8 cellular contexts compared by ENCODE assay signal in genomic region chr9:130579738-130580463, GRCh38. TPM values are rescaled to one million over a fixed set of nuclear protein-coding genes. Genes with fewer than 3 reads are reported as not detected.
DNase-seq lines count a peak whose midpoint lies in the region; ATAC-seq and TF ChIP-seq lines count a peak whose summit lies in the region.

No MANE protein-coding gene starts in this region.

- no peaks in the 10 kb centered on the region for H3K9me3 Mint-ChIP-seq in stimulated activated naive CD8-positive, alpha-beta T cell treated with anti-CD3 and anti-CD28 coated beads, Interleukin-15, Interleukin-2, amounts not matched to agents 100 ng/mL and 50 ng/mL, for 24 hours

- in situ Hi-C loops in astrocyte of the cerebellum (cut with HindIII; ENCODE audit: low sequenced_read_pairs): loop anchor here (5.0 kb wide), 1 partner anchor 38 kb away; no protein-coding TSS in a partner anchor

- peak; percentile 17 for ATAC-seq in HG03520 (IDR thresholded peaks at IDR 0.05; ENCODE audit: unreplicated experiment)

- H3K4me3 ChIP-seq in astrocyte of the cerebellum (ENCODE audit: low read depth, low read length) (peak overlapping the region; percentile 76), kidney epithelial cell (ENCODE audit: low read depth, low read length) (peak overlapping the region; percentile 94)

- peaks cover 35% of the 10 kb centered on the region for H3K4me1 Mint-ChIP-seq in stimulated activated naive CD8-positive, alpha-beta T cell treated with anti-CD3 and anti-CD28 coated beads, Interleukin-15, Interleukin-2, amounts not matched to agents 100 ng/mL and 50 ng/mL, for 24 hours (ENCODE audit: low read depth)

- H3K27me3 ChIP-seq in kidney epithelial cell (ENCODE audit: control insufficient read depth, insufficient read depth, low read length): no peaks in the 10 kb centered on the region

- peak; percentile 0 for DNase-seq in stimulated activated CD8-positive, alpha-beta memory T cell treated with anti-CD3 and anti-CD28 coated beads, Interleukin-12 subunit alpha, Interleukin-12 subunit beta, amount 100 ng/mL, for 1 hour (ENCODE audit: low read depth)
- no peak for DNase-seq in stimulated activated CD8-positive, alpha-beta memory T cell treated with anti-CD3 and anti-CD28 coated beads, Interleukin-4, amount 100 ng/mL, for 48 hours
- DNase-seq in astrocyte of the cerebellum (ENCODE audit: low read depth) (no peak), kidney epithelial cell (ENCODE audit: low read depth) (no peak), NCI-H2171 treated with DMSO at 0.1 percent for 48 hours (lab: John Stamatoyannopoulos, UW) (no peak), occipital lobe (lab: John Stamatoyannopoulos, UW) (no peak)

- H3K27ac Mint-ChIP-seq in stimulated activated naive CD8-positive, alpha-beta T cell treated with anti-CD3 and anti-CD28 coated beads, Interleukin-15, Interleukin-2, amounts not matched to agents 100 ng/mL and 50 ng/mL, for 24 hours: peak overlapping the region; percentile 89

- no peaks in the 10 kb centered on the region for H3K27me3 Mint-ChIP-seq in stimulated activated naive CD8-positive, alpha-beta T cell treated with anti-CD3 and anti-CD28 coated beads, Interleukin-15, Interleukin-2, amounts not matched to agents 100 ng/mL and 50 ng/mL, for 24 hours

- H3K36me3 ChIP-seq in kidney epithelial cell (ENCODE audit: control insufficient read depth, insufficient read depth, low read length): no peaks in the 10 kb centered on the region

- peaks cover 24% of the 10 kb centered on the region for H3K36me3 Mint-ChIP-seq in stimulated activated naive CD8-positive, alpha-beta T cell treated with anti-CD3 and anti-CD28 coated beads, Interleukin-15, Interleukin-2, amounts not matched to agents 100 ng/mL and 50 ng/mL, for 24 hours (ENCODE audit: low read depth)

- no peak for TF ChIP-seq CTCF in astrocyte of the cerebellum (IDR thresholded peaks at IDR 0.05; ENCODE audit: low read depth, low read length, missing control alignments)
- no peak for TF ChIP-seq CTCF in kidney epithelial cell (IDR thresholded peaks at IDR 0.05; ENCODE audit: insufficient read depth, low read length, poor library complexity, severe bottlenecking)

- peak overlapping the region; percentile 92 for H3K4me3 Mint-ChIP-seq in stimulated activated naive CD8-positive, alpha-beta T cell treated with anti-CD3 and anti-CD28 coated beads, Interleukin-15, Interleukin-2, amounts not matched to agents 100 ng/mL and 50 ng/mL, for 24 hours

RNA-seq across cellular contexts. Expression of gene FUBP3, which starts 0.5 kb away (rescaled TPM):
- total RNA-seq in kidney epithelial cell (40.5 and 49.5 TPM in 2 replicates), occipital lobe (42.7 TPM)
